8 cellular contexts compared by ENCODE assay signal in the genomic region with DNA sequence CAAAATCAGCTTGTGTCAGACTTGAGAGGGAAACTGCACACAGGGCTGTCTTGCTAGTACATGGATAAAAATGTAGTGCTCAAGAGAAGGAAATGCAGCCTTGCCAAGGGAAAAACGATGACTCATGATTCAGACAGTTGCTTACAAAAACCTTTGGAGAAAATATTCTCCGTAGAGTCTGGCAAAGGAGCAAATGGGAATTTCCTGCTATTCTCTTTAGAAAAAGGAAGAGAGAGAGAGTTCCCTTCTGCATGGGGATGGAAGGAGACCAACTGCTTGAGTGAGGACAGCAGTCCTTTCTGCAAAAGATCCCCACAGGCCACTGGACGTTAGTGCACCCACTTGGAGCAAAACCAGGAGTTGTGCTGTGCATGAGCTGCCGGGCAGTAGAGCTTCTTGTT. TPM values are rescaled to one million over a fixed set of nuclear protein-coding genes. Genes with fewer than 3 reads are reported as not detected.
DNase-seq lines count a peak whose midpoint lies in the region; ATAC-seq and TF ChIP-seq lines count a peak whose summit lies in the region.

No MANE protein-coding gene starts in this region.

- dilution Hi-C loops in mammary epithelial cell (cut with HindIII; ENCODE audit: low sequenced_read_pairs): no loop called here

- H3K27ac Mint-ChIP-seq in type B pancreatic cell: no peak overlapping the region
- no peak overlapping the region for H3K27ac Mint-ChIP-seq in CD8-positive, alpha-beta memory T cell
- no peak overlapping the region for H3K27ac Mint-ChIP-seq in stimulated activated naive B cell treated with anti-CD40 and anti-IgM and Interleukin-4, amounts not matched to agents 10 μg/mL and 1 μg/mL and 100 μg/mL, for 72 hours

- H3K4me2 ChIP-seq in mammary epithelial cell (ENCODE audit: insufficient read depth, low read depth, low read length): peak overlapping the region; percentile 67

- H3K27me3 ChIP-seq in mammary epithelial cell (ENCODE audit: insufficient read depth, low read length): peaks cover 4% of the 10 kb centered on the region
- no peaks in the 10 kb centered on the region for H3K27me3 ChIP-seq in left lung
- no peaks in the 10 kb centered on the region for H3K27me3 ChIP-seq in CD8-positive, alpha-beta memory T cell (ENCODE audit: insufficient read depth, low read length, poor library complexity, severe bottlenecking)

- H3K36me3 ChIP-seq in mammary epithelial cell (ENCODE audit: insufficient read depth, low read length): no peaks in the 10 kb centered on the region
- H3K36me3 ChIP-seq in left lung: no peaks in the 10 kb centered on the region
- H3K36me3 ChIP-seq in CD8-positive, alpha-beta memory T cell (ENCODE audit: insufficient read depth, low read length): no peaks in the 10 kb centered on the region

- TF ChIP-seq CTCF in mammary epithelial cell (conservative IDR thresholded peaks at IDR 0.05 in 1 of 2, IDR thresholded peaks at IDR 0.05 in 1 of 2; ENCODE audit: extremely low read depth in 1 of 2, insufficient read depth in 1 of 2, low read depth in 1 of 2, low read length in 2 of 2): peak; percentile 28 to 30
- peak; percentile 24 to 30 for TF ChIP-seq CTCF in left lung (IDR thresholded peaks at IDR 0.05)
- TF ChIP-seq CTCF in type B pancreatic cell (conservative IDR thresholded peaks at IDR 0.05): peak; percentile 58

- in situ Hi-C loops in mammary epithelial cell (cut with MboI; ENCODE audit: low sequenced_read_pairs in 2 of 2): no loop called here

- H3K9me3 Mint-ChIP-seq in type B pancreatic cell: no peaks in the 10 kb centered on the region
- no peaks in the 10 kb centered on the region for H3K9me3 Mint-ChIP-seq in CD8-positive, alpha-beta memory T cell
- H3K9me3 Mint-ChIP-seq in stimulated activated naive B cell treated with anti-CD40 and anti-IgM and Interleukin-4, amounts not matched to agents 10 μg/mL and 1 μg/mL and 100 μg/mL, for 72 hours: no peaks in the 10 kb centered on the region

- BruUV-seq in mammary epithelial cell (replicated peaks; lab: Mats Ljungman, UMichigan): no TSS peak

- no peaks in the 10 kb centered on the region for H3K4me1 Mint-ChIP-seq in type B pancreatic cell (ENCODE audit: unreplicated experiment)
- no peaks in the 10 kb centered on the region for H3K4me1 Mint-ChIP-seq in CD8-positive, alpha-beta memory T cell
- H3K4me1 Mint-ChIP-seq in stimulated activated naive B cell treated with anti-CD40 and anti-IgM and Interleukin-4, amounts not matched to agents 10 μg/mL and 1 μg/mL and 100 μg/mL, for 72 hours: no peaks in the 10 kb centered on the region

- H3K27ac ChIP-seq in mammary epithelial cell (ENCODE audit: insufficient read depth, low read depth, low read length): no peak overlapping the region
- peak overlapping the region in 1 of 2 donors; percentile 24 for H3K27ac ChIP-seq in left lung
- no peak overlapping the region for H3K27ac ChIP-seq in CD8-positive, alpha-beta memory T cell (ENCODE audit: low read depth, low read length)

- H4K20me1 ChIP-seq in mammary epithelial cell (ENCODE audit: insufficient read depth, low read length): no peaks in the 10 kb centered on the region

- no peak overlapping the region for H3K4me3 Mint-ChIP-seq in type B pancreatic cell
- no peak overlapping the region for H3K4me3 Mint-ChIP-seq in CD8-positive, alpha-beta memory T cell
- H3K4me3 Mint-ChIP-seq in stimulated activated naive B cell treated with anti-CD40 and anti-IgM and Interleukin-4, amounts not matched to agents 10 μg/mL and 1 μg/mL and 100 μg/mL, for 72 hours: no peak overlapping the region

- CTCF ChIA-PET in mammary epithelial cell (lab: Charles Lee; ENCODE audit: low non-redundant PET): no interaction called here
- CTCF ChIA-PET in CD8-positive, alpha-beta memory T cell (lab: Charles Lee): interaction anchor here (0.8 to 1.3 kb wide), 2 partner anchors 8 to 41 kb away, joined by 3 read pairs; a partner anchor contains a TSS

- no peak overlapping the region for H3K9ac ChIP-seq in mammary epithelial cell (ENCODE audit: insufficient read depth, low read length)

- no peaks in the 10 kb centered on the region for H3K9me3 ChIP-seq in mammary epithelial cell (replicated peaks; ENCODE audit: insufficient read depth, low read length)
- no peaks in the 10 kb centered on the region for H3K9me3 ChIP-seq in left lung
- no peaks in the 10 kb centered on the region for H3K9me3 ChIP-seq in CD8-positive, alpha-beta memory T cell (ENCODE audit: low read length)

- intact Hi-C loops in mammary epithelial cell (cut with micrococcal nuclease): no loop called here
- intact Hi-C loops in left lung (cut with DNase I): no loop called here

- ATAC-seq in left lung (peak; percentile 97), GM18519 (IDR thresholded peaks at IDR 0.05; ENCODE audit: low FRiP score, unreplicated experiment) (no peak)
- no peak for ATAC-seq in stimulated activated naive B cell treated with anti-CD40 and anti-IgM and Interleukin-4, amounts not matched to agents 10 μg/mL and 1 μg/mL and 100 μg/mL, for 72 hours (replicated peaks)

- DNase-seq in HT1080 (ENCODE audit: low read depth): peak; percentile 89
- peak; percentile 74 for DNase-seq in mammary epithelial cell
- no peak for DNase-seq in left lung
- no peak for DNase-seq in type B pancreatic cell (ENCODE audit: extremely low spot score, unreplicated experiment)
- no peak for DNase-seq in activated T-cell treated with anti-CD3 and anti-CD28 coated beads for 4 hours
- DNase-seq in CD8-positive, alpha-beta memory T cell: no peak
- DNase-seq in stimulated activated naive B cell treated with anti-CD40 and anti-IgM and Interleukin-4, amounts not matched to agents 10 μg/mL and 1 μg/mL and 100 μg/mL, for 72 hours: no peak

- H3K4me1 ChIP-seq in mammary epithelial cell (ENCODE audit: insufficient read depth, low read length): peaks cover 8% of the 10 kb centered on the region
- peaks cover 0 to 11% of the 10 kb centered on the region in 2 donors for H3K4me1 ChIP-seq in left lung
- no peaks in the 10 kb centered on the region for H3K4me1 ChIP-seq in CD8-positive, alpha-beta memory T cell (ENCODE audit: insufficient read depth, low read length)

- peak overlapping the region; percentile 79 for H2AFZ ChIP-seq in mammary epithelial cell (ENCODE audit: low read depth, low read length)

- POLR2A ChIA-PET in CD8-positive, alpha-beta memory T cell (lab: Charles Lee): no interaction called here

- no peaks in the 10 kb centered on the region for H3K36me3 Mint-ChIP-seq in type B pancreatic cell
- peaks cover 0 to 1% (median 0%) of the 10 kb centered on the region in 3 donors for H3K36me3 Mint-ChIP-seq in CD8-positive, alpha-beta memory T cell
- H3K36me3 Mint-ChIP-seq in stimulated activated naive B cell treated with anti-CD40 and anti-IgM and Interleukin-4, amounts not matched to agents 10 μg/mL and 1 μg/mL and 100 μg/mL, for 72 hours: no peaks in the 10 kb centered on the region

- WGBS in mammary epithelial cell (ENCODE audit: low coverage, missing lambda C conversion rate): 13% methylated on average over 4 of the region's 4 CpGs

- no peaks in the 10 kb centered on the region for H3K27me3 Mint-ChIP-seq in type B pancreatic cell
- peaks cover 0 to under 1% of the 10 kb centered on the region in 2 donors for H3K27me3 Mint-ChIP-seq in CD8-positive, alpha-beta memory T cell
- no peaks in the 10 kb centered on the region for H3K27me3 Mint-ChIP-seq in stimulated activated naive B cell treated with anti-CD40 and anti-IgM and Interleukin-4, amounts not matched to agents 10 μg/mL and 1 μg/mL and 100 μg/mL, for 72 hours

- no peaks in the 10 kb centered on the region for H3K79me2 ChIP-seq in mammary epithelial cell (ENCODE audit: insufficient read depth, low read length)

- H3K4me3 ChIP-seq in mammary epithelial cell (replicated peaks in 1 of 3; ENCODE audit: insufficient read depth in 1 of 3, low read depth in 2 of 3, low read length in 3 of 3) (no peak overlapping the region), left lung (no peak overlapping the region)
- H3K4me3 ChIP-seq in CD8-positive, alpha-beta memory T cell (ENCODE audit: low read length): no peak overlapping the region

RNA-seq across cellular contexts. Expression of a gene that starts 7.6 kb away (rescaled TPM):
- not detected in 2 replicates for total RNA-seq in HT1080 (2014; rRNA removed; shearing (Covaris generic))
- polyA plus RNA-seq in HT1080 (2015; cell fraction: cytosol; rRNA removed): not detected in 2 replicates
- not detected in 2 replicates for polyA plus RNA-seq in HT1080 (2015; cell fraction: nucleus; rRNA removed)
- not detected for total RNA-seq in mammary epithelial cell
- not detected for polyA plus RNA-seq in mammary epithelial cell
- polyA minus RNA-seq in mammary epithelial cell: not detected
- not detected for total RNA-seq in left lung
- total RNA-seq in type B pancreatic cell (ENCODE audit: low replicate concordance): not detected in 2 replicates
- not detected for total RNA-seq in CD8-positive, alpha-beta memory T cell
- polyA plus RNA-seq in CD8-positive, alpha-beta memory T cell: not detected

RNA-seq across cellular contexts. Expression of a gene that starts 38.7 kb away (rescaled TPM):
- total RNA-seq in HT1080 (2014; rRNA removed; shearing (Covaris generic)): not detected in 2 replicates
- polyA plus RNA-seq in HT1080 (2015; cell fraction: cytosol; rRNA removed): not detected in 2 replicates
- polyA plus RNA-seq in HT1080 (2015; cell fraction: nucleus; rRNA removed): not detected in 2 replicates
- total RNA-seq in mammary epithelial cell: under 1 TPM; 0.14 to 0.67 TPM
- 0.08 TPM for polyA plus RNA-seq in mammary epithelial cell
- 0.10 TPM for polyA minus RNA-seq in mammary epithelial cell
- total RNA-seq in left lung: 1 to 10 TPM; 6.3 to 8.4 TPM
- total RNA-seq in type B pancreatic cell (ENCODE audit: low replicate concordance): 0.72 and 2.4 TPM in 2 replicates
- total RNA-seq in CD8-positive, alpha-beta memory T cell: 1 to 10 TPM; 4.4 TPM
- polyA plus RNA-seq in CD8-positive, alpha-beta memory T cell: 8.3 TPM

Comparison
In these comparisons a context has a peak if more than half of its experiments do, and no peak if none do; other contexts are left out.
1. DNase-seq: peak in HT1080 (single experiment) and mammary epithelial cell (single experiment); none in left lung (0 of 2), type B pancreatic cell (single experiment), activated T-cell treated with anti-CD3 and anti-CD28 coated beads for 4 hours (single experiment), CD8-positive, alpha-beta memory T cell (0 of 5) and stimulated activated naive B cell treated with anti-CD40 and anti-IgM and Interleukin-4, amounts not matched to agents 10 μg/mL and 1 μg/mL and 100 μg/mL, for 72 hours (single experiment).
2. Peak in every context shown above with its lines, with median percentiles within 50 percentile points of each other: CTCF ChIP-seq.